Comparison of ENCODE assay signal across 1 cellular context in genomic region chr12:113003631-113004030, GRCh38.
TF ChIP-seq lines count a peak whose summit lies in the region.

No MANE protein-coding gene starts in this region.

TF ChIP-seq in HepG2, 621 proteins besides CTCF, POLR2A, EP300 and RAD21:
- no peak for TF ChIP-seq ZNF816 (CRISPR knock-in tag; IDR thresholded peaks at IDR 0.05; ENCODE audit: borderline replicate concordance)
- no peak for TF ChIP-seq ZNF430 (CRISPR knock-in tag; IDR thresholded peaks at IDR 0.05)
- TF ChIP-seq FOSL2 (CRISPR knock-in tag; IDR thresholded peaks at IDR 0.05), result no peak
TF ChIP-seq in HepG2: peak in this region for 0.
